Comparison of ENCODE assay signal across 9 cellular contexts in genomic region chr3:193744048-193744821, GRCh38.
DNase-seq lines count a peak whose midpoint lies in the region; ATAC-seq lines count a peak whose summit lies in the region.
"Had no signal": no experiment of that assay in that cellular context is flagged by ENCODE, and none has a peak within 500 bp of the region (broad histone marks: within the 10 kb centered on the region; RNA-seq: fewer than 3 reads in every experiment).

No MANE protein-coding gene starts in this region.

- no peaks in the 10 kb centered on the region for H3K36me3 ChIP-seq in naive thymus-derived CD4-positive, alpha-beta T cell (ENCODE audit: control insufficient read depth in 2 of 3, insufficient read depth in 3 of 3, low read length in 3 of 3)
- no peaks in the 10 kb centered on the region for H3K36me3 ChIP-seq in MG63

- no peaks in the 10 kb centered on the region for H3K4me1 ChIP-seq in naive thymus-derived CD4-positive, alpha-beta T cell (ENCODE audit: control insufficient read depth in 2 of 2, insufficient read depth in 2 of 2, low read length in 2 of 2)

- no peak overlapping the region for H3K4me3 ChIP-seq in naive thymus-derived CD4-positive, alpha-beta T cell (ENCODE audit: low read length)
- no peak overlapping the region for H3K4me3 ChIP-seq in MG63

- peak overlapping the region; percentile 61 for H3K4me3 Mint-ChIP-seq in activated naive CD8-positive, alpha-beta T cell treated with anti-CD3 and anti-CD28 coated beads, Interleukin-2, amount 10 ng/mL, durations not matched to agents 7 days and 5 days
- peak overlapping the region in 7 of 10 donors; percentile 6 to 62 (median 39) for H3K4me3 Mint-ChIP-seq in naive thymus-derived CD4-positive, alpha-beta T cell
- H3K4me3 Mint-ChIP-seq: natural killer cell treated with Interleukin-12 subunit alpha and Interleukin-12 subunit beta and Interleukin-15 and Interleukin-18, amount 100 ng/mL, for 72 hours had no signal

- no peaks in the 10 kb centered on the region for H3K9me3 ChIP-seq in naive thymus-derived CD4-positive, alpha-beta T cell (ENCODE audit: control insufficient read depth in 2 of 3, low read length in 3 of 3)
- no peaks in the 10 kb centered on the region for H3K9me3 ChIP-seq in MG63

- no peak overlapping the region for H3K27ac Mint-ChIP-seq in activated naive CD8-positive, alpha-beta T cell treated with anti-CD3 and anti-CD28 coated beads, Interleukin-2, amount 10 ng/mL, durations not matched to agents 7 days and 5 days
- H3K27ac Mint-ChIP-seq in naive thymus-derived CD4-positive, alpha-beta T cell: peak overlapping the region in 1 of 9 donors; percentile 6
- H3K27ac Mint-ChIP-seq: natural killer cell treated with Interleukin-12 subunit alpha and Interleukin-12 subunit beta and Interleukin-15 and Interleukin-18, amount 100 ng/mL, for 72 hours had no signal

- ATAC-seq in GM18909 (IDR thresholded peaks at IDR 0.05; ENCODE audit: poor library complexity, unreplicated experiment) (peak; percentile 14), GM21737 (IDR thresholded peaks at IDR 0.05; ENCODE audit: unreplicated experiment) (no peak)
- no peak for ATAC-seq in activated naive CD8-positive, alpha-beta T cell treated with anti-CD3 and anti-CD28 coated beads, Interleukin-2, amount 10 ng/mL, durations not matched to agents 7 days and 5 days (ENCODE audit: low read depth)
- ATAC-seq in naive thymus-derived CD4-positive, alpha-beta T cell: no peak

- H3K27me3 Mint-ChIP-seq in activated naive CD8-positive, alpha-beta T cell treated with anti-CD3 and anti-CD28 coated beads, Interleukin-2, amount 10 ng/mL, durations not matched to agents 7 days and 5 days: peaks cover 13% of the 10 kb centered on the region
- peaks cover 0 to 16% (median 6%) of the 10 kb centered on the region in 5 donors for H3K27me3 Mint-ChIP-seq in naive thymus-derived CD4-positive, alpha-beta T cell

- intact Hi-C loops in naive thymus-derived CD4-positive, alpha-beta T cell (cut with micrococcal nuclease): no loop called here

- peaks cover 0 to 5% of the 10 kb centered on the region in 2 donors for H3K27me3 ChIP-seq in naive thymus-derived CD4-positive, alpha-beta T cell (ENCODE audit: control insufficient read depth in 2 of 2, insufficient read depth in 2 of 2, low read length in 2 of 2)
- H3K27me3 ChIP-seq in MG63: peaks cover 6% of the 10 kb centered on the region

- H3K27ac ChIP-seq in naive thymus-derived CD4-positive, alpha-beta T cell (ENCODE audit: low read depth, low read length): no peak overlapping the region

- peaks cover 6% of the 10 kb centered on the region for H3K4me1 Mint-ChIP-seq in activated naive CD8-positive, alpha-beta T cell treated with anti-CD3 and anti-CD28 coated beads, Interleukin-2, amount 10 ng/mL, durations not matched to agents 7 days and 5 days
- peaks cover 7 to 11% (median 7%) of the 10 kb centered on the region in 7 donors for H3K4me1 Mint-ChIP-seq in naive thymus-derived CD4-positive, alpha-beta T cell

- DNase-seq in NCI-H1436 (lab: John Stamatoyannopoulos, UW): peak; percentile 92
- no peak for DNase-seq in activated naive CD8-positive, alpha-beta T cell treated with anti-CD3 and anti-CD28 coated beads, Interleukin-2, amount 10 ng/mL, durations not matched to agents 7 days and 5 days
- DNase-seq in naive thymus-derived CD4-positive, alpha-beta T cell: no peak
- DNase-seq in germinal center (ENCODE audit: low spot score): no peak
- no peak for DNase-seq in MG63
- no peak for DNase-seq in activated CD4-positive, alpha-beta T cell treated with anti-CD3 and anti-CD28 coated beads for 4 hours

- CTCF ChIA-PET in naive thymus-derived CD4-positive, alpha-beta T cell (lab: Charles Lee): no interaction called here

- H3K36me3 Mint-ChIP-seq in activated naive CD8-positive, alpha-beta T cell treated with anti-CD3 and anti-CD28 coated beads, Interleukin-2, amount 10 ng/mL, durations not matched to agents 7 days and 5 days: no peaks in the 10 kb centered on the region
- no peaks in the 10 kb centered on the region for H3K36me3 Mint-ChIP-seq in naive thymus-derived CD4-positive, alpha-beta T cell
- H3K36me3 Mint-ChIP-seq: natural killer cell treated with Interleukin-12 subunit alpha and Interleukin-12 subunit beta and Interleukin-15 and Interleukin-18, amount 100 ng/mL, for 72 hours had no signal

- no peaks in the 10 kb centered on the region for H3K9me3 Mint-ChIP-seq in activated naive CD8-positive, alpha-beta T cell treated with anti-CD3 and anti-CD28 coated beads, Interleukin-2, amount 10 ng/mL, durations not matched to agents 7 days and 5 days
- H3K9me3 Mint-ChIP-seq in naive thymus-derived CD4-positive, alpha-beta T cell: peaks cover 0 to 3% (median 0%) of the 10 kb centered on the region in 11 donors
- H3K9me3 Mint-ChIP-seq: natural killer cell treated with Interleukin-12 subunit alpha and Interleukin-12 subunit beta and Interleukin-15 and Interleukin-18, amount 100 ng/mL, for 72 hours had no signal

- POLR2A ChIA-PET in activated naive CD8-positive, alpha-beta T cell treated with anti-CD3 and anti-CD28 coated beads, Interleukin-2, amount 10 ng/mL, durations not matched to agents 7 days and 5 days (lab: Charles Lee): no interaction called here
- POLR2A ChIA-PET in naive thymus-derived CD4-positive, alpha-beta T cell (lab: Charles Lee): no interaction called here
